Comparison of ENCODE assay signal across 22 cellular contexts in the genomic region with DNA sequence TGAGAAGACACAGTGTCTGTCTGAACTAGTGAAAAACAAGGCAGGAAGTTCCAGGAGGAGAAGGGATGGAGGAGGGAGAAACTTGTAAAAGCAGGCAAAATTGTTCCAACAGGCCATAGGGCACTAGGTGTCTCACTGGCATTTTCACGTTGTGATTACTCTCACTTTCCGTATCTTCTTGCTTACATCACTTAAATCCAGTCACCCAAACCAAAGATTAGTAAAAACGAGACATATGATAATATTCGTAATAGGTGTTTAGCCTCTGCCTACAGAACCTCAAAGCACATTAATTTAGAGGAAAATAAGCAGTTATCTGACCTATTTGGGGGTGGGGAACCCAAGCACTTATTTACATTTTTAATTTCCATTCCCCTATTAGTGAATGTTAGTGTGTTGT.
"Had no signal": no experiment of that assay in that cellular context is flagged by ENCODE, and none has a peak within 500 bp of the region (broad histone marks: within the 10 kb centered on the region; RNA-seq: fewer than 3 reads in every experiment).

No MANE protein-coding gene starts in this region.

- H3K9me3 ChIP-seq: body of pancreas, esophagus squamous epithelium, left ventricle myocardium inferior, neutrophil, right lobe of liver, tibial nerve had no signal

- FAIRE-seq: colon, islet of Langerhans had no signal

- H3K27me3 ChIP-seq: body of pancreas, esophagus squamous epithelium, right lobe of liver, tibial nerve had no signal

- H3K4me3 ChIP-seq: body of pancreas, esophagus squamous epithelium, left ventricle myocardium inferior, lung, right lobe of liver, tibial nerve had no signal

- H3K4me1 ChIP-seq: body of pancreas, esophagus squamous epithelium, left ventricle myocardium inferior, tibial nerve had no signal

- H3K36me3 ChIP-seq: esophagus squamous epithelium, left ventricle myocardium inferior, neutrophil, right lobe of liver, tibial nerve had no signal

- DNase-seq: activated B cell treated with CpG ODN at 0.5 μM for 24 hours; activated effector memory CD4-positive, alpha-beta T cell treated with Interleukin-2 at 50 U/mL for 16 hours; activated naive CD4-positive, alpha-beta T cell treated with Interleukin-2 at 50 U/mL for 16 hours; activated T-cell treated with anti-CD3 and anti-CD28 coated beads for 4 hours; activated T-cell treated with anti-CD3 and anti-CD28 coated beads, Interleukin-2, amount 50 U/mL, for 72 hours; aorta; body of pancreas; dermis blood vessel endothelial cell; effector CD4-positive, alpha-beta T cell; esophagus squamous epithelium; foreskin melanocyte; left ventricle myocardium inferior; mesendoderm; right lobe of liver; stimulated activated CD4-positive, alpha-beta T cell treated with anti-CD3 and anti-CD28 coated beads, Interleukin-2, amount 100 ng/mL, for 48 hours; stimulated activated naive CD4-positive, alpha-beta T cell treated with Interleukin-2 at 50 U/mL for 16 hours had no signal

- ATAC-seq: body of pancreas; natural killer cell treated with Interleukin-12 subunit alpha and Interleukin-12 subunit beta and Interleukin-15 and Interleukin-18, amount 100 ng/mL, for 72 hours; right lobe of liver had no signal

- H3K27ac ChIP-seq: body of pancreas, esophagus squamous epithelium, left ventricle myocardium inferior, neutrophil, right lobe of liver, tibial nerve had no signal
